Comparison of ENCODE assay signal across 17 cellular contexts in the genomic region with DNA sequence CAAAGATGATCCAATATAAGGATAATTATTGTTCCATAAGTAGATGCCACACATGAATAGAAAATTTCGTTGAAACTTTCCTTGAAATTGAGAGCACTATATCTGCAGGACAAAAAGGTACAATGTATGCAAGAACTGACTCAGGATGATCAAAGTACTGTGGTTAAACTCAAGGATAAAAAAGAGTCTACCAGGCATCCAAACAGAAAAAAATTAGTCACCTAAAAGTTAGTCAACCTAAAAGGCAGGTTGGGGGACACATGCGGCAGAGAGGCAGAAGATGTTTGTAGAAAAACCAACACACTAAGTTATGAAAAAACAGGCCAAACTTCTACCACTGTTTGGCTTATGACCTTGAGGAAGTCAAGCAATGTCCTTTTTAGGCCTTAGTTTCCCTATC.
A peak's percentile ranks its signal among the peaks of the same experiment; 100 is the strongest.
DNase-seq lines count a peak whose midpoint lies in the region; ATAC-seq and TF ChIP-seq lines count a peak whose summit lies in the region.
"Had no signal": no experiment of that assay in that cellular context is flagged by ENCODE, and none has a peak within 500 bp of the region (broad histone marks: within the 10 kb centered on the region; RNA-seq: fewer than 3 reads in every experiment).

No MANE protein-coding gene starts in this region.

- H3K27me3 Mint-ChIP-seq in activated CD8-positive, alpha-beta T cell treated with anti-CD3 and anti-CD28 coated beads, Interleukin-2, amount 10 ng/mL, durations not matched to agents 7 days and 5 days (ENCODE audit: low read depth) = no peaks in the 10 kb centered on the region
- H3K27me3 Mint-ChIP-seq: IgD-negative memory B cell, type B pancreatic cell had no signal

- CTCF ChIA-PET in activated CD8-positive, alpha-beta T cell treated with anti-CD3 and anti-CD28 coated beads, Interleukin-2, amount 10 ng/mL, durations not matched to agents 7 days and 5 days (lab: Charles Lee) = no interaction called here

- H3K27ac ChIP-seq in DND-41 (ENCODE audit: low read length) = no peak overlapping the region
- H3K27ac ChIP-seq: left ventricle myocardium inferior had no signal

- H3K36me3 ChIP-seq in DND-41 (ENCODE audit: insufficient read depth, low read length) = peaks cover 16% of the 10 kb centered on the region; the same call in 1 of the 2 replicates
- H3K36me3 ChIP-seq: left ventricle myocardium inferior had no signal

- TF ChIP-seq CTCF in DND-41 (IDR thresholded peaks at IDR 0.05; ENCODE audit: borderline replicate concordance, extremely low read depth, low read length, poor library complexity, severe bottlenecking) = no peak

- H3K9me3 ChIP-seq in DND-41 (ENCODE audit: insufficient read depth, low read length, severe bottlenecking) = no peaks in the 10 kb centered on the region
- H3K9me3 ChIP-seq: left ventricle myocardium inferior, SK-N-SH had no signal

- no peak for DNase-seq in DND-41
- DNase-seq in HCEC 1CT = peak; percentile 50
- no peak for DNase-seq in activated CD8-positive, alpha-beta T cell treated with anti-CD3 and anti-CD28 coated beads, Interleukin-2, amount 10 ng/mL, durations not matched to agents 7 days and 5 days
- DNase-seq in glomerular visceral epithelial cell (ENCODE audit: extremely low spot score) = peak; percentile 29
- DNase-seq in effector CD8-positive, alpha-beta T cell (lab: John Stamatoyannopoulos, UW) = no peak
- no peak for DNase-seq in dermis blood vessel endothelial cell
- DNase-seq in NCI-H226 = no peak
- DNase-seq: cerebellar nuclear complex, foreskin fibroblast, left ventricle myocardium inferior, NCI-H1092 treated with DMSO at 0.1 percent for 48 hours, NCI-H69, SK-N-SH had no signal

- H3K4me3 ChIP-seq in DND-41 (ENCODE audit: low read depth in 1 of 2, low read length in 2 of 2) = no peak overlapping the region
- H3K4me3 ChIP-seq: left ventricle myocardium inferior, smooth muscle cell had no signal

- ATAC-seq in DND-41 (ENCODE audit: insufficient read depth, low read depth) = peak; percentile 66
- ATAC-seq in activated CD8-positive, alpha-beta T cell treated with anti-CD3 and anti-CD28 coated beads, Interleukin-2, amount 10 ng/mL, durations not matched to agents 7 days and 5 days = no peak
- no peak for ATAC-seq in GM21515 (IDR thresholded peaks at IDR 0.05; ENCODE audit: unreplicated experiment)

- POLR2A ChIA-PET in activated CD8-positive, alpha-beta T cell treated with anti-CD3 and anti-CD28 coated beads, Interleukin-2, amount 10 ng/mL, durations not matched to agents 7 days and 5 days (lab: Charles Lee) = no interaction called here

- H3K4me2 ChIP-seq in DND-41 (ENCODE audit: insufficient read depth, low read length) = no peak overlapping the region
- H3K4me2 ChIP-seq: SK-N-SH, smooth muscle cell had no signal

- no peak overlapping the region for H3K4me3 Mint-ChIP-seq in activated CD8-positive, alpha-beta T cell treated with anti-CD3 and anti-CD28 coated beads, Interleukin-2, amount 10 ng/mL, durations not matched to agents 7 days and 5 days
- H3K4me3 Mint-ChIP-seq: type B pancreatic cell had no signal

- H3K79me2 ChIP-seq in DND-41 (ENCODE audit: insufficient read depth, low read length) = peaks cover 98% of the 10 kb centered on the region

- H4K20me1 ChIP-seq in DND-41 (ENCODE audit: insufficient read depth, low read length) = peaks cover 86% of the 10 kb centered on the region

- no peaks in the 10 kb centered on the region for H3K27me3 ChIP-seq in DND-41 (ENCODE audit: insufficient read depth, low read length, poor library complexity)

- H3K4me1 ChIP-seq in DND-41 (ENCODE audit: insufficient read depth, low read length) = peaks cover 6% of the 10 kb centered on the region; the same call in 1 of the 2 replicates

- peak overlapping the region; percentile 36 for H3K27ac Mint-ChIP-seq in activated CD8-positive, alpha-beta T cell treated with anti-CD3 and anti-CD28 coated beads, Interleukin-2, amount 10 ng/mL, durations not matched to agents 7 days and 5 days
- H3K27ac Mint-ChIP-seq: IgD-negative memory B cell, type B pancreatic cell had no signal

- peaks cover 34% of the 10 kb centered on the region for H3K36me3 Mint-ChIP-seq in activated CD8-positive, alpha-beta T cell treated with anti-CD3 and anti-CD28 coated beads, Interleukin-2, amount 10 ng/mL, durations not matched to agents 7 days and 5 days (ENCODE audit: low read depth)

- peaks cover 32% of the 10 kb centered on the region for H3K4me1 Mint-ChIP-seq in activated CD8-positive, alpha-beta T cell treated with anti-CD3 and anti-CD28 coated beads, Interleukin-2, amount 10 ng/mL, durations not matched to agents 7 days and 5 days (ENCODE audit: low read depth)

- no peak overlapping the region for H2AFZ ChIP-seq in DND-41 (ENCODE audit: low read depth, low read length)

- no peaks in the 10 kb centered on the region for H3K9me3 Mint-ChIP-seq in activated CD8-positive, alpha-beta T cell treated with anti-CD3 and anti-CD28 coated beads, Interleukin-2, amount 10 ng/mL, durations not matched to agents 7 days and 5 days (ENCODE audit: insufficient read depth)
- H3K9me3 Mint-ChIP-seq: IgD-negative memory B cell had no signal

- no peak overlapping the region for H3K9ac ChIP-seq in DND-41 (ENCODE audit: low read depth, low read length)
- H3K9ac ChIP-seq: SK-N-SH had no signal

Comparison
In these comparisons a context has a peak if more than half of its experiments do, and no peak if none do; other contexts are left out.
1. DNase-seq: peak in HCEC 1CT (single experiment) and glomerular visceral epithelial cell (single experiment); none in DND-41 (single experiment), activated CD8-positive, alpha-beta T cell treated with anti-CD3 and anti-CD28 coated beads, Interleukin-2, amount 10 ng/mL, durations not matched to agents 7 days and 5 days (single experiment), effector CD8-positive, alpha-beta T cell (single experiment), dermis blood vessel endothelial cell (single experiment) and NCI-H226 (single experiment).